ENCODE assay signal across 13 cellular contexts in the genomic region with DNA sequence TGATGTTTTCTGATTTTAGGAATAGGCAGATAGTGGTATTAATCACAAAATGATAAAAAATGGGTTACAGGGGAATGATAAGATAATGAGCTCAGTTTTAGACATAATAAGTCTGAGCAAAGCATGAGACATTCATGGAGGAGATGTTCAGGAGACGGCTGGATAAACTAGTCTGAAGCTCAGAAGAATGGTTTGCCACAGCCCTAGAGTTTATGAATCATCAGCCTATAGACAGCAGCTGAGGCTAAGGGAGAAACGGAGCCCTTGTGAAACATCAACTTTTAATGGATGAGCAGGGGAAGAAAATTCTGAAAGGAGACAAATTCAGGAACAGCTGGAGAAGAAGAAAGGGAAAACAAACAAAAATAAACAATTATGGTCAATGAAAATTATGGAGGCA.
DNase-seq lines count a peak whose midpoint lies in the region; FAIRE-seq and TF ChIP-seq lines count a peak whose summit lies in the region.
"Had no signal": no experiment of that assay in that cellular context is flagged by ENCODE, and none has a peak within 500 bp of the region (broad histone marks: within the 10 kb centered on the region; RNA-seq: fewer than 3 reads in every experiment).

No MANE protein-coding gene starts in this region.

- H3F3A ChIP-seq in smooth muscle cell (ENCODE audit: low read depth), result peaks cover 11% of the 10 kb centered on the region

- TF ChIP-seq CTCF in HEK293 (tag by site-specific recombination; IDR thresholded peaks at IDR 0.05), result no peak
- no peak for TF ChIP-seq CTCF in smooth muscle cell (IDR thresholded peaks at IDR 0.05; ENCODE audit: borderline replicate concordance, insufficient read depth, poor library complexity, severe bottlenecking)
- no peak for TF ChIP-seq CTCF in GM10248 (IDR thresholded peaks at IDR 0.05; ENCODE audit: control extremely low read depth, extremely low read depth, low read depth, missing control alignments)

- peak overlapping the region; percentile 25 for H3K9ac ChIP-seq in smooth muscle cell (ENCODE audit: low read depth)

- TF ChIP-seq POLR2A in H54 (IDR thresholded peaks at IDR 0.05; ENCODE audit: low read depth, low read length), result no peak

- no peak overlapping the region for H2AFZ ChIP-seq in smooth muscle cell (ENCODE audit: low read depth)

- POLR2A ChIA-PET in HEK293 (lab: Yijun Ruan, JAX), result no interaction called here
- POLR2A ChIA-PET in GM10248 (lab: Yijun Ruan, JAX), result no interaction called here

- 2% methylated on average over 2 of the region's 2 CpGs for WGBS in smooth muscle cell (ENCODE audit: low lambda C conversion rate)

- peaks cover 14% of the 10 kb centered on the region for H4K20me1 ChIP-seq in smooth muscle cell (ENCODE audit: low read depth)

- H3K36me3 ChIP-seq in HEK293 (ENCODE audit: control insufficient read depth in 2 of 2, insufficient read depth in 1 of 2, low read length in 2 of 2) (no peaks in the 10 kb centered on the region), SJCRH30 (no peaks in the 10 kb centered on the region), smooth muscle cell (ENCODE audit: low read depth) (no peaks in the 10 kb centered on the region)

- DNase-seq in SJCRH30 (peak; percentile 11 to 34), fibroblast of peridontal ligament (ENCODE audit: extremely low read depth) (peak; percentile 65), smooth muscle cell (lab: John Stamatoyannopoulos, UW; ENCODE audit: unreplicated experiment) (no peak), NCI-H1436 (lab: John Stamatoyannopoulos, UW) (no peak), H54 (ENCODE audit: insufficient read length, low spot score) (no peak), GM10248 (ENCODE audit: extremely low spot score) (no peak)
- DNase-seq: activated CD8-positive, alpha-beta memory T cell treated with anti-CD3 and anti-CD28 coated beads, Interleukin-2, amount 10 ng/mL, durations not matched to agents 7 days and 5 days; activated naive CD4-positive, alpha-beta T cell treated with Interleukin-2 at 50 U/mL for 16 hours; NCI-H2029; NCI-H774 had no signal

- H3K4me2 ChIP-seq in smooth muscle cell, result peak overlapping the region; percentile 71

- H3K4me3 ChIP-seq in HEK293 (ENCODE audit: low read depth, low read length), result no peak overlapping the region
- H3K4me3 ChIP-seq in SJCRH30, result no peak overlapping the region
- no peak overlapping the region for H3K4me3 ChIP-seq in smooth muscle cell
- H3K4me3 ChIP-seq: lung, skin epidermis had no signal

- no peak overlapping the region for H3K27ac ChIP-seq in HEK293 (ENCODE audit: extremely low read depth, low read depth, low read length)
- peak overlapping the region; percentile 26 for H3K27ac ChIP-seq in SJCRH30
- H3K27ac ChIP-seq in smooth muscle cell (ENCODE audit: low read depth), result peak overlapping the region; percentile 85

- CTCF ChIA-PET in HEK293 (lab: Yijun Ruan, JAX) (interaction anchor here (0.6 to 3.5 kb wide), 3 partner anchors 16 to 69 kb away, joined by 3 to 35 read pairs (median 5); no protein-coding TSS in a partner anchor), GM10248 (lab: Yijun Ruan, JAX) (interaction anchor here (1.0 to 4.5 kb wide), 4 partner anchors 9 to 47 kb away, joined by 3 to 22 read pairs (median 4); no protein-coding TSS in a partner anchor)

- FAIRE-seq in H54 (lab: Jason Lieb, UNC), result no peak

- H3K9me3 ChIP-seq in HEK293 (ENCODE audit: control insufficient read depth, insufficient read depth, low read depth, low read length) (no peaks in the 10 kb centered on the region), SJCRH30 (replicated peaks) (no peaks in the 10 kb centered on the region), smooth muscle cell (replicated peaks; ENCODE audit: low read depth) (no peaks in the 10 kb centered on the region)

- H3K79me2 ChIP-seq in smooth muscle cell (ENCODE audit: low read depth), result peaks cover 6% of the 10 kb centered on the region

- H3K27me3 ChIP-seq in SJCRH30 (no peaks in the 10 kb centered on the region), smooth muscle cell (ENCODE audit: low read depth) (no peaks in the 10 kb centered on the region)

- H3K4me1 ChIP-seq in HEK293 (ENCODE audit: control insufficient read depth, insufficient read depth, low read length) (no peaks in the 10 kb centered on the region), SJCRH30 (peaks cover 17% of the 10 kb centered on the region), smooth muscle cell (ENCODE audit: low read depth) (peaks cover 24% of the 10 kb centered on the region)

TF ChIP-seq in HEK293, 187 proteins besides CTCF, POLR2A, EP300 and RAD21:
- peak; percentile 29; the same call in 1 of the 2 replicates for TF ChIP-seq PRDM1 (tag by site-specific recombination; IDR thresholded peaks at IDR 0.05)
- TF ChIP-seq IKZF3 (tag by site-specific recombination; IDR thresholded peaks at IDR 0.05), result no peak

Comparison
In these comparisons a context has a peak if more than half of its experiments do, and no peak if none do; other contexts are left out.
1. DNase-seq: peak in SJCRH30 (2 of 2) and fibroblast of peridontal ligament (single experiment); none in smooth muscle cell (single experiment), NCI-H1436 (single experiment), H54 (single experiment) and GM10248 (single experiment).